ENCODE assay signal across 19 cellular contexts in genomic region chr13:102395939-102396338, GRCh38. TPM values are rescaled to one million over a fixed set of nuclear protein-coding genes. Genes with fewer than 3 reads are reported as not detected.
DNase-seq lines count a peak whose midpoint lies in the region; ATAC-seq and TF ChIP-seq lines count a peak whose summit lies in the region.
"Had no signal": no experiment of that assay in that cellular context is flagged by ENCODE, and none has a peak within 500 bp of the region (broad histone marks: within the 10 kb centered on the region; RNA-seq: fewer than 3 reads in every experiment).

No MANE protein-coding gene starts in this region.

- H3K9me3 ChIP-seq in A673 (ENCODE audit: low read depth, low read length, poor library complexity, severe bottlenecking) (no peaks in the 10 kb centered on the region), mucosa of descending colon (no peaks in the 10 kb centered on the region), PC-3 (ENCODE audit: low read length) (no peaks in the 10 kb centered on the region)
- H3K9me3 ChIP-seq in naive thymus-derived CD4-positive, alpha-beta T cell (ENCODE audit: control insufficient read depth in 2 of 3, low read length in 3 of 3), result no peaks in the 10 kb centered on the region

- H3K4me3 ChIP-seq in A673 (ENCODE audit: low read depth, low read length, poor library complexity, severe bottlenecking), result peak overlapping the region; percentile 73
- H3K4me3 ChIP-seq in naive thymus-derived CD4-positive, alpha-beta T cell (ENCODE audit: low read length), result no peak overlapping the region
- H3K4me3 ChIP-seq in mucosa of descending colon, result no peak overlapping the region
- H3K4me3 ChIP-seq in PC-3 (ENCODE audit: low read length), result no peak overlapping the region

- BruUV-seq in A673 (replicated peaks; lab: Mats Ljungman, UMichigan), result no TSS peak
- no TSS peak for BruUV-seq in PC-3 (replicated peaks; lab: Mats Ljungman, UMichigan)

- peaks cover 2% of the 10 kb centered on the region for H3K9me3 Mint-ChIP-seq in activated CD4-positive, alpha-beta T cell treated with anti-CD3 and anti-CD28 coated beads for 36 hours (ENCODE audit: low read depth)
- peaks cover 6% of the 10 kb centered on the region for H3K9me3 Mint-ChIP-seq in activated CD4-positive, alpha-beta T cell treated with anti-CD3 and anti-CD28 coated beads, Interleukin-2, amount 10 ng/mL, durations not matched to agents 24 days and 14 days
- H3K9me3 Mint-ChIP-seq in naive thymus-derived CD4-positive, alpha-beta T cell, result peaks cover 0 to 2% (median 0%) of the 10 kb centered on the region in 11 donors
- H3K9me3 Mint-ChIP-seq: H9 had no signal

- peaks cover 20% of the 10 kb centered on the region for H3K27me3 Mint-ChIP-seq in activated CD4-positive, alpha-beta T cell treated with anti-CD3 and anti-CD28 coated beads for 36 hours
- peaks cover 34% of the 10 kb centered on the region for H3K27me3 Mint-ChIP-seq in activated CD4-positive, alpha-beta T cell treated with anti-CD3 and anti-CD28 coated beads, Interleukin-2, amount 10 ng/mL, durations not matched to agents 24 days and 14 days
- peaks cover 24 to 49% (median 30%) of the 10 kb centered on the region in 5 donors for H3K27me3 Mint-ChIP-seq in naive thymus-derived CD4-positive, alpha-beta T cell

- peaks cover 30% of the 10 kb centered on the region for H3K4me1 Mint-ChIP-seq in activated CD4-positive, alpha-beta T cell treated with anti-CD3 and anti-CD28 coated beads for 36 hours
- peaks cover 27% of the 10 kb centered on the region for H3K4me1 Mint-ChIP-seq in activated CD4-positive, alpha-beta T cell treated with anti-CD3 and anti-CD28 coated beads, Interleukin-2, amount 10 ng/mL, durations not matched to agents 24 days and 14 days
- H3K4me1 Mint-ChIP-seq in naive thymus-derived CD4-positive, alpha-beta T cell, result peaks cover 11 to 37% (median 29%) of the 10 kb centered on the region in 7 donors

- peak overlapping the region; percentile 82 for H3K4me3 Mint-ChIP-seq in activated CD4-positive, alpha-beta T cell treated with anti-CD3 and anti-CD28 coated beads for 36 hours
- no peak overlapping the region for H3K4me3 Mint-ChIP-seq in activated CD4-positive, alpha-beta T cell treated with anti-CD3 and anti-CD28 coated beads, Interleukin-2, amount 10 ng/mL, durations not matched to agents 24 days and 14 days
- H3K4me3 Mint-ChIP-seq in naive thymus-derived CD4-positive, alpha-beta T cell, result peak overlapping the region in 8 of 10 donors; percentile 1 to 90 (median 30)

- H3K4me2 ChIP-seq in PC-3 (ENCODE audit: low read length), result no peak overlapping the region

- H3K27me3 ChIP-seq in A673 (replicated peaks; ENCODE audit: insufficient read depth, low read depth, low read length, poor library complexity), result no peaks in the 10 kb centered on the region
- peaks cover 0 to 10% of the 10 kb centered on the region in 2 donors for H3K27me3 ChIP-seq in naive thymus-derived CD4-positive, alpha-beta T cell (ENCODE audit: control insufficient read depth in 2 of 2, insufficient read depth in 2 of 2, low read length in 2 of 2)
- H3K27me3 ChIP-seq in PC-3 (ENCODE audit: low read length), result peaks cover 96% of the 10 kb centered on the region

- CTCF ChIA-PET in activated CD4-positive, alpha-beta T cell treated with anti-CD3 and anti-CD28 coated beads for 36 hours (lab: Charles Lee), result interaction anchor here (1.2 kb wide), 1 partner anchor 12 kb away, joined by 4 read pairs; no protein-coding TSS in a partner anchor
- CTCF ChIA-PET in A673 (lab: Charles Lee) (no interaction called here), PC-3 (lab: Charles Lee) (no interaction called here)
- CTCF ChIA-PET in naive thymus-derived CD4-positive, alpha-beta T cell (lab: Charles Lee), result interaction anchor here (0.8 kb wide), 1 partner anchor 217 kb away, joined by 3 read pairs; no protein-coding TSS in a partner anchor

- in situ Hi-C loops in G401 (cut with HindIII; ENCODE audit: low sequenced_read_pairs), result no loop called here

- no peak overlapping the region for H3K27ac Mint-ChIP-seq in activated CD4-positive, alpha-beta T cell treated with anti-CD3 and anti-CD28 coated beads for 36 hours
- no peak overlapping the region for H3K27ac Mint-ChIP-seq in activated CD4-positive, alpha-beta T cell treated with anti-CD3 and anti-CD28 coated beads, Interleukin-2, amount 10 ng/mL, durations not matched to agents 24 days and 14 days
- H3K27ac Mint-ChIP-seq in naive thymus-derived CD4-positive, alpha-beta T cell, result peak overlapping the region in 1 of 9 donors; percentile 46
- H3K27ac Mint-ChIP-seq: H9 had no signal

- intact Hi-C loops in activated CD4-positive, alpha-beta T cell treated with anti-CD3 and anti-CD28 coated beads for 36 hours (cut with DNase I, micrococcal nuclease), result loop anchor here (2.0 to 10.0 kb wide), 4 partner anchors 61 to 449 kb away; partner anchors contain the start of genes TEX30 (in 2 of the 2) and ERCC5 (in 1 of the 2)
- intact Hi-C loops in activated CD4-positive, alpha-beta T cell treated with anti-CD3 and anti-CD28 coated beads, Interleukin-2, amount 10 ng/mL, durations not matched to agents 24 days and 14 days (cut with micrococcal nuclease), result loop anchor here (2.0 to 10.0 kb wide), 8 partner anchors 61 to 1811 kb away; partner anchors contain the start of genes GGACT, TEX30, TMTC4 and TPP2
- intact Hi-C loops in A673 (cut with micrococcal nuclease; ENCODE audit: unreplicated experiment), result loop anchor here (2.0 to 5.0 kb wide), 2 partner anchors 69 to 264 kb away; no protein-coding TSS in a partner anchor
- intact Hi-C loops in naive thymus-derived CD4-positive, alpha-beta T cell (cut with micrococcal nuclease), result loop anchor here in 1 of 2 donors (2.0 to 10.0 kb wide), 3 partner anchors 377 to 1811 kb away; partner anchors contain the start of genes GGACT and TEX30
- intact Hi-C loops in mucosa of descending colon (cut with DNase I, micrococcal nuclease), result no loop called here
- intact Hi-C loops in PC-3 (cut with micrococcal nuclease), result no loop called here

- H3K36me3 Mint-ChIP-seq in activated CD4-positive, alpha-beta T cell treated with anti-CD3 and anti-CD28 coated beads for 36 hours (ENCODE audit: low read depth), result peaks cover 3% of the 10 kb centered on the region
- H3K36me3 Mint-ChIP-seq in activated CD4-positive, alpha-beta T cell treated with anti-CD3 and anti-CD28 coated beads, Interleukin-2, amount 10 ng/mL, durations not matched to agents 24 days and 14 days (ENCODE audit: low read depth), result no peaks in the 10 kb centered on the region
- peaks cover 0 to 6% (median 0%) of the 10 kb centered on the region in 5 donors for H3K36me3 Mint-ChIP-seq in naive thymus-derived CD4-positive, alpha-beta T cell

- no peaks in the 10 kb centered on the region for H3K9me2 ChIP-seq in PC-3 (replicated peaks; ENCODE audit: low read length)

- no peaks in the 10 kb centered on the region for H4K20me1 ChIP-seq in PC-3 (ENCODE audit: low read length)

- no peak overlapping the region for H2AFZ ChIP-seq in PC-3 (ENCODE audit: low read length)

- H3K9ac ChIP-seq in PC-3 (ENCODE audit: low read length), result no peak overlapping the region

- H3K27ac ChIP-seq in A673 (ENCODE audit: low read depth, low read length, poor library complexity, severe bottlenecking) (peak overlapping the region; percentile 98), PC-3 (ENCODE audit: low read length) (no peak overlapping the region)
- H3K27ac ChIP-seq in naive thymus-derived CD4-positive, alpha-beta T cell (ENCODE audit: low read depth, low read length), result no peak overlapping the region

- POLR2A ChIA-PET in activated CD4-positive, alpha-beta T cell treated with anti-CD3 and anti-CD28 coated beads for 36 hours (lab: Charles Lee), result no interaction called here
- POLR2A ChIA-PET in A673 (lab: Charles Lee; ENCODE audit: low non-redundant PET) (no interaction called here), PC-3 (lab: Charles Lee; ENCODE audit: unreplicated experiment) (no interaction called here)
- POLR2A ChIA-PET in naive thymus-derived CD4-positive, alpha-beta T cell (lab: Charles Lee), result no interaction called here

- H3K79me2 ChIP-seq in PC-3 (ENCODE audit: low read length), result no peaks in the 10 kb centered on the region

- ATAC-seq in activated CD4-positive, alpha-beta T cell treated with anti-CD3 and anti-CD28 coated beads for 36 hours, result no peak
- ATAC-seq in naive thymus-derived CD4-positive, alpha-beta T cell, result no peak
- ATAC-seq in mucosa of descending colon (no peak), PC-3 (no peak)

- H3K4me1 ChIP-seq in A673 (ENCODE audit: insufficient read depth, low read length, poor library complexity, severe bottlenecking) (peaks cover 50% of the 10 kb centered on the region), mucosa of descending colon (ENCODE audit: low read depth) (peaks cover 17% of the 10 kb centered on the region), PC-3 (ENCODE audit: insufficient read depth, low read length) (no peaks in the 10 kb centered on the region)
- H3K4me1 ChIP-seq in naive thymus-derived CD4-positive, alpha-beta T cell (ENCODE audit: control insufficient read depth in 2 of 2, insufficient read depth in 2 of 2, low read length in 2 of 2), result peaks cover 0 to 19% of the 10 kb centered on the region in 2 donors

- no peaks in the 10 kb centered on the region for H3F3A ChIP-seq in PC-3 (ENCODE audit: low read length, unreplicated experiment)

- TF ChIP-seq CTCF in A673 (conservative IDR thresholded peaks at IDR 0.05; ENCODE audit: low read depth, low read length) (no peak), mucosa of descending colon (IDR thresholded peaks at IDR 0.05) (no peak), PC-3 (conservative IDR thresholded peaks at IDR 0.05; ENCODE audit: low read depth, low read length) (no peak)

- H3K36me3 ChIP-seq in A673 (ENCODE audit: insufficient read depth, low read length, poor library complexity, severe bottlenecking) (no peaks in the 10 kb centered on the region), mucosa of descending colon (ENCODE audit: low read depth) (no peaks in the 10 kb centered on the region), PC-3 (ENCODE audit: low read depth, low read length) (no peaks in the 10 kb centered on the region)
- H3K36me3 ChIP-seq in naive thymus-derived CD4-positive, alpha-beta T cell (ENCODE audit: control insufficient read depth in 2 of 3, insufficient read depth in 3 of 3, low read length in 3 of 3), result peaks cover 0 to 2% (median 0%) of the 10 kb centered on the region in 3 experiments

- no peak for DNase-seq in activated CD4-positive, alpha-beta T cell treated with anti-CD3 and anti-CD28 coated beads for 36 hours
- no peak for DNase-seq in activated CD4-positive, alpha-beta T cell treated with anti-CD3 and anti-CD28 coated beads, Interleukin-2, amount 10 ng/mL, durations not matched to agents 24 days and 14 days
- DNase-seq in A673 (ENCODE audit: low spot score) (no peak), G401 (ENCODE audit: low spot score) (peak; percentile 48), MV-4-11 (lab: John Stamatoyannopoulos, UW) (no peak), mucosa of descending colon (no peak), PC-3 (no peak)
- DNase-seq in naive thymus-derived CD4-positive, alpha-beta T cell, result no peak
- DNase-seq: Calu3, DMS79, H9, NCI-H1092, NCI-H1694 treated with DMSO at 0.1 percent for 48 hours, NCI-H446, OCI-M1, RPMI8226, SIG-M5 had no signal

RNA-seq across cellular contexts. Expression of gene FGF14, which starts 5.9 kb away (rescaled TPM):
- total RNA-seq in activated CD4-positive, alpha-beta T cell treated with anti-CD3 and anti-CD28 coated beads for 36 hours, result not detected
- total RNA-seq in activated CD4-positive, alpha-beta T cell treated with anti-CD3 and anti-CD28 coated beads, Interleukin-2, amount 10 ng/mL, durations not matched to agents 24 days and 14 days, result not detected in 2 replicates
- total RNA-seq in A673 (2021) (19.7 and 20.4 TPM in 2 replicates), mucosa of descending colon (1 to 10 TPM in 1 of 3 donors, under 1 TPM in 2; 0.43 to 2.5 (median 0.70) TPM), PC-3 (2014; rRNA removed) (not detected in 2 replicates)
- total RNA-seq in G401 (2014; rRNA removed; shearing (Covaris generic)), result not detected in 2 replicates
- total RNA-seq in naive thymus-derived CD4-positive, alpha-beta T cell, result not detected
- not detected for polyA plus RNA-seq in naive thymus-derived CD4-positive, alpha-beta T cell
- total RNA-seq: MCF 10A had no signal
- polyA plus RNA-seq: CD14-positive monocyte had no signal

Comparison
In these comparisons a context has a peak if more than half of its experiments do, and no peak if none do; other contexts are left out.
1. CTCF ChIA-PET loops: an anchor here in activated CD4-positive, alpha-beta T cell treated with anti-CD3 and anti-CD28 coated beads for 36 hours (1.2 kb wide) and naive thymus-derived CD4-positive, alpha-beta T cell (0.8 kb wide); none called in A673 and PC-3.
2. intact Hi-C loops: an anchor here in activated CD4-positive, alpha-beta T cell treated with anti-CD3 and anti-CD28 coated beads for 36 hours (2.0 to 10.0 kb wide), activated CD4-positive, alpha-beta T cell treated with anti-CD3 and anti-CD28 coated beads, Interleukin-2, amount 10 ng/mL, durations not matched to agents 24 days and 14 days (2.0 to 10.0 kb wide) and A673 (2.0 to 5.0 kb wide); none called in mucosa of descending colon and PC-3.